Comparison of ENCODE assay signal across 8 cellular contexts in the genomic region with DNA sequence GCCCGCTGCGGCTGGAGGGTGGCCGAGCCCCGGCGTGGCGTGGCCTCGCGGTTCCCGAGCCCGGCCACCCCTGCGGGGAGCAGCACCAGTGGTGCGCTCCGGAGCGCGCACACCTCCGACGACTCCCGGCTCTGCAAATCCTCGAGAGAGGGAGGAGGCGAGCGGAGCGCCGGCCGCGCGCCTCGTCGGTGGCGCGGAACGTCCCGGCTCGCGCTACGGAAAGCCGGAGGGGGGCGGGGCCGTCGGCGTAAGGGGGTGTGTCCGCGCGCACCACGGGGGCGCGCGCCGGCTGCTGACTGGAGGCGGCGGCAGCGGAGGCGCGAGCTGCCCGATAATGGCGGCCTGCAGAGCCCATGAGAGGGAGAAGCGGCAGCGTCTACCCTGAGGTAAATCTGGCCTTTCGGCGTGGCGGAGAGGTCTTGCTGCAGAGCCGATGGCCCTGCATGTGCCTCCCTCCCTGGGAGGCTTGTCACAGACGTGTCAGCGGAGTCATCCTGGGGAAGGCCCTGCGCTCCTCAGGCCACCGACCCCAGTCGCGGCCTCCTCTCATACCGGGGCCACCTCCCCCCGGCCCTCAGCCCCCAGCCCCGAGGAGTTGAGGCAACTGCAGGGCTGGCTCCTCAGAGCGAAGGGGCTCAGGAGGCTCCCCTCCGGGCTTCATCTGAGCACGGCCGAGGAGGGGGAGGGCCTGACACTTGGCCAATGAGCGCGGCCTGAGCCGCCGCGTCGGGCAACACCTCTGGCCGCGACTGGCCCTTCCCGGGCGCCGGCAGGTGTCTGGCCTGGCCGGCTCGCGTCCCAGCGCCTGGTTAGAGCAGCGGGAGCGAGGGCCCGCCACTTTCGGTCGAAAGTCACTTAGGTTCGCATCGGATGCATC. TPM values are rescaled to one million over a fixed set of nuclear protein-coding genes. Genes with fewer than 3 reads are reported as not detected.
DNase-seq lines count a peak whose midpoint lies in the region; ATAC-seq and TF ChIP-seq lines count a peak whose summit lies in the region.

Gene PDIK1L (plus strand): TSS at position 295 of the 877 bp plus-strand sequence. CDS start 2,485 bp downstream, outside the sequence.

- H3K36me3 Mint-ChIP-seq in CD8-positive, alpha-beta T cell = peaks cover 21% of the 10 kb centered on the region

- H3K27ac Mint-ChIP-seq in CD8-positive, alpha-beta T cell = peak within 1 kb of the TSS; percentile 91

- POLR2A ChIA-PET in CD8-positive, alpha-beta T cell (lab: Charles Lee) = interaction anchor here (0.6 to 2.5 kb wide), 8 partner anchors 9 to 122 kb away, joined by 3 to 16 read pairs (median 4); partner anchors contain the start of gene CEP85

- no peak for TF ChIP-seq CTCF in CD8-positive, alpha-beta T cell (IDR thresholded peaks at IDR 0.05)
- TF ChIP-seq CTCF in GM20000 (IDR thresholded peaks at IDR 0.05; ENCODE audit: extremely low read depth, missing control alignments) = no peak

- peak within 1 kb of the TSS; percentile 92 for H3K4me3 Mint-ChIP-seq in CD8-positive, alpha-beta T cell

- DNase-seq in CD8-positive, alpha-beta T cell = peak; percentile 92 to 98 (median 94)
- DNase-seq in GM20000 (ENCODE audit: low spot score) (peak; percentile 97), HT-29 (ENCODE audit: low spot score) (peak; percentile 93), NK-92 (lab: John Stamatoyannopoulos, UW; ENCODE audit: unreplicated experiment) (peak; percentile 29), medulla oblongata (ENCODE audit: extremely low spot score) (peak; percentile 94)
- DNase-seq in activated CD8-positive, alpha-beta memory T cell treated with anti-CD3 and anti-CD28 coated beads for 1 hour (ENCODE audit: extremely low read depth in 1 of 2, low read depth in 1 of 2) = peak; percentile 81 to 94
- DNase-seq in stimulated activated CD4-positive, alpha-beta T cell treated with anti-CD3 and anti-CD28 coated beads, TNF-alpha, amount 100 ng/mL, for 4 hours (ENCODE audit: low read depth in 3 of 3) = peak; percentile 90 to 94 (median 91)

- CTCF ChIA-PET in CD8-positive, alpha-beta T cell (lab: Charles Lee) = interaction anchor here (1.1 to 2.7 kb wide), 3 partner anchors 14 to 252 kb away, joined by 4 to 9 read pairs (median 4); no protein-coding TSS in a partner anchor

- H3K27me3 ChIP-seq in CD8-positive, alpha-beta T cell (ENCODE audit: insufficient read depth, low read length) = no peaks in the 10 kb centered on the region
- H3K27me3 ChIP-seq in ectodermal cell (ENCODE audit: control insufficient read depth, insufficient read depth, low read length, poor library complexity, severe bottlenecking) = peaks cover 11% of the 10 kb centered on the region

- H3K9me3 Mint-ChIP-seq in CD8-positive, alpha-beta T cell = no peaks in the 10 kb centered on the region

- peak within 1 kb of the TSS; percentile 79 for H3K27ac ChIP-seq in CD8-positive, alpha-beta T cell (ENCODE audit: low read depth, low read length)
- H3K27ac ChIP-seq in ectodermal cell (ENCODE audit: insufficient read depth, low read depth, low read length, poor library complexity, severe bottlenecking) = peak within 1 kb of the TSS; percentile 89

- H3K4me1 ChIP-seq in CD8-positive, alpha-beta T cell (ENCODE audit: insufficient read depth, low read length) = peaks cover 19% of the 10 kb centered on the region
- H3K4me1 ChIP-seq in ectodermal cell (ENCODE audit: control insufficient read depth, insufficient read depth, low read length) = peaks cover 6% of the 10 kb centered on the region

- H3K27me3 Mint-ChIP-seq in CD8-positive, alpha-beta T cell (ENCODE audit: low read depth) = no peaks in the 10 kb centered on the region

- peak; percentile 87 for ATAC-seq in CD8-positive, alpha-beta T cell

- H3K9me3 ChIP-seq in CD8-positive, alpha-beta T cell (ENCODE audit: low read length) = no peaks in the 10 kb centered on the region
- no peaks in the 10 kb centered on the region for H3K9me3 ChIP-seq in ectodermal cell (ENCODE audit: control insufficient read depth, low read length)

- peak within 1 kb of the TSS; percentile 98 for H3K4me3 ChIP-seq in CD8-positive, alpha-beta T cell (ENCODE audit: low read depth, low read length)
- peak within 1 kb of the TSS; percentile 67 for H3K4me3 ChIP-seq in ectodermal cell (ENCODE audit: insufficient read depth, low read depth, low read length)

- H3K4me1 Mint-ChIP-seq in CD8-positive, alpha-beta T cell (ENCODE audit: low read depth) = peaks cover 30% of the 10 kb centered on the region

- WGBS in ectodermal cell, 2 experiments = 0% methylated on average over 96 of the region's 96 CpGs

- peaks cover 7% of the 10 kb centered on the region for H3K36me3 ChIP-seq in CD8-positive, alpha-beta T cell (ENCODE audit: insufficient read depth, low read length)
- H3K36me3 ChIP-seq in ectodermal cell (ENCODE audit: control insufficient read depth, insufficient read depth, low read length) = no peaks in the 10 kb centered on the region

- intact Hi-C loops in CD8-positive, alpha-beta T cell (cut with DNase I, micrococcal nuclease) = loop anchor here (1.0 to 10.0 kb wide), 10 partner anchors 15 to 1364 kb away; partner anchors contain the start of genes CEP85 (in 2 of the 2), CLIC4 (in 1 of the 2), DHDDS (in 1 of the 2) and MACO1 (in 1 of the 2)

RNA-seq across cellular contexts. Expression of gene PDIK1L, which starts in this region (rescaled TPM):
- 10 to 100 TPM; 10.2 to 10.8 TPM for total RNA-seq in CD8-positive, alpha-beta T cell
- 3.9 and 4.3 TPM in 2 replicates for total RNA-seq in HT-29 (2014; rRNA removed; shearing (Covaris generic))
- 7.3 TPM for polyA plus RNA-seq in ectodermal cell (2013, experiment 1 of 4)
- polyA plus RNA-seq in ectodermal cell (2013, experiment 2 of 4) = 8.2 TPM
- 7.2 TPM for polyA plus RNA-seq in ectodermal cell (2013, experiment 3 of 4)
- 7.4 TPM for polyA plus RNA-seq in ectodermal cell (2013, experiment 4 of 4)

Comparison
In these comparisons a context has a peak if more than half of its experiments do, and no peak if none do; other contexts are left out.
1. Peak in every context shown above with its lines: DNase-seq, ATAC-seq, H3K4me3 ChIP-seq and H3K27ac ChIP-seq.
2. DNase-seq: peak in every context shown above with its lines; median percentile 97 in GM20000; 94 in CD8-positive, alpha-beta T cell; 94 in medulla oblongata; 93 in HT-29; 91 in stimulated activated CD4-positive, alpha-beta T cell treated with anti-CD3 and anti-CD28 coated beads, TNF-alpha, amount 100 ng/mL, for 4 hours; 88 in activated CD8-positive, alpha-beta memory T cell treated with anti-CD3 and anti-CD28 coated beads for 1 hour; 29 in NK-92.